In genomic region chr6:31558318-31558625, GRCh38 we compare ENCODE assay signal across 12 cellular contexts. TPM values are rescaled to one million over a fixed set of nuclear protein-coding genes. Genes with fewer than 3 reads are reported as not detected.
DNase-seq lines count a peak whose midpoint lies in the region; ATAC-seq and TF ChIP-seq lines count a peak whose summit lies in the region.
"Had no signal": no experiment of that assay in that cellular context is flagged by ENCODE, and none has a peak within 500 bp of the region (broad histone marks: within the 10 kb centered on the region; RNA-seq: fewer than 3 reads in every experiment).

No MANE protein-coding gene starts in this region.

- CTCF ChIA-PET in mammary epithelial cell (lab: Charles Lee; ENCODE audit: low non-redundant PET), result no interaction called here

- H3K9ac ChIP-seq in mammary epithelial cell (ENCODE audit: insufficient read depth, low read length), result no peak overlapping the region

- H3K4me3 ChIP-seq in right cardiac atrium (ENCODE audit: low read length) (no peak overlapping the region), mesodermal cell (ENCODE audit: extremely low read depth, insufficient read depth, low read length, poor library complexity, severe bottlenecking) (no peak overlapping the region), uterus (no peak overlapping the region), mammary epithelial cell (replicated peaks in 1 of 3; ENCODE audit: insufficient read depth in 1 of 3, low read depth in 2 of 3, low read length in 3 of 3) (no peak overlapping the region), foreskin fibroblast (ENCODE audit: low read depth in 1 of 2, low read length in 2 of 2) (no peak overlapping the region)
- H3K4me3 ChIP-seq: gastrocnemius medialis, lung had no signal

- peak overlapping the region; percentile 80 for H3K4me3 Mint-ChIP-seq in activated naive CD8-positive, alpha-beta T cell

- peaks cover 78% of the 10 kb centered on the region for H3K4me1 Mint-ChIP-seq in activated naive CD8-positive, alpha-beta T cell (ENCODE audit: low read depth)

- H3K4me1 ChIP-seq in right cardiac atrium (ENCODE audit: control insufficient read depth, insufficient read depth, low read length) (peaks cover 18% of the 10 kb centered on the region), mesodermal cell (ENCODE audit: control insufficient read depth, insufficient read depth, low read length, poor library complexity, severe bottlenecking) (peaks cover 35% of the 10 kb centered on the region), uterus (no peaks in the 10 kb centered on the region), mammary epithelial cell (ENCODE audit: insufficient read depth, low read length) (peaks cover 18% of the 10 kb centered on the region)

- WGBS in right cardiac atrium, result 78% methylated on average over 8 of the region's 8 CpGs
- 91 to 95% methylated on average over 7 to 8 of the region's 8 CpGs for WGBS in mesodermal cell (ENCODE audit: insufficient coverage in 2 of 2), 2 experiments
- WGBS in mammary epithelial cell (ENCODE audit: low coverage, missing lambda C conversion rate), result no CpG with 5 or more reads among the region's 8 CpGs

- H3K36me3 Mint-ChIP-seq in activated naive CD8-positive, alpha-beta T cell, result peaks cover 16% of the 10 kb centered on the region

- H2AFZ ChIP-seq in mammary epithelial cell (ENCODE audit: low read depth, low read length), result no peak overlapping the region

- no peak overlapping the region for H3K4me2 ChIP-seq in mammary epithelial cell (ENCODE audit: insufficient read depth, low read depth, low read length)

- BruUV-seq in mammary epithelial cell (replicated peaks; lab: Mats Ljungman, UMichigan), result no TSS peak

- no peaks in the 10 kb centered on the region for H4K20me1 ChIP-seq in mammary epithelial cell (ENCODE audit: insufficient read depth, low read length)

- dilution Hi-C loops in mammary epithelial cell (cut with HindIII; ENCODE audit: low sequenced_read_pairs), result no loop called here

- intact Hi-C loops in right cardiac atrium (cut with DNase I) (no loop called here), left ventricle myocardium superior (cut with micrococcal nuclease) (no loop called here), uterus (cut with DNase I; ENCODE audit: low total_unique reads) (no loop called here), mammary epithelial cell (cut with micrococcal nuclease) (no loop called here)

- H3K79me2 ChIP-seq in mammary epithelial cell (ENCODE audit: insufficient read depth, low read length), result peaks cover 12% of the 10 kb centered on the region

- DNase-seq in right cardiac atrium, result no peak
- no peak for DNase-seq in left ventricle myocardium superior
- DNase-seq in uterus, result no peak
- no peak for DNase-seq in mammary epithelial cell
- DNase-seq in DMS 273 (lab: John Stamatoyannopoulos, UW; ENCODE audit: unreplicated experiment), result no peak
- DNase-seq in foreskin fibroblast, result no peak
- DNase-seq: gastrocnemius medialis had no signal

- ATAC-seq in right cardiac atrium (peak in 1 of 2 donors; percentile 19), left ventricle myocardium superior (no peak)

- peak overlapping the region; percentile 55 for H3K27ac ChIP-seq in right cardiac atrium (ENCODE audit: low read length)
- H3K27ac ChIP-seq in mesodermal cell (ENCODE audit: low read depth, low read length, severe bottlenecking), result peak overlapping the region; percentile 36
- peak overlapping the region; percentile 51 to 55 for H3K27ac ChIP-seq in uterus
- no peak overlapping the region for H3K27ac ChIP-seq in mammary epithelial cell (ENCODE audit: insufficient read depth, low read depth, low read length)

- in situ Hi-C loops in mammary epithelial cell (cut with MboI; ENCODE audit: low sequenced_read_pairs in 2 of 2), result no loop called here

- no peak for TF ChIP-seq POLR2A in uterus (IDR thresholded peaks at IDR 0.05)

- H3K9me3 ChIP-seq in right cardiac atrium (ENCODE audit: control insufficient read depth, low read length), result no peaks in the 10 kb centered on the region
- H3K9me3 ChIP-seq in mesodermal cell (ENCODE audit: control insufficient read depth, low read length), result no peaks in the 10 kb centered on the region
- no peaks in the 10 kb centered on the region for H3K9me3 ChIP-seq in uterus
- no peaks in the 10 kb centered on the region for H3K9me3 ChIP-seq in mammary epithelial cell (replicated peaks; ENCODE audit: insufficient read depth, low read length)
- H3K9me3 ChIP-seq: gastrocnemius medialis had no signal

- H3K27me3 ChIP-seq in right cardiac atrium (ENCODE audit: control insufficient read depth, insufficient read depth), result no peaks in the 10 kb centered on the region
- no peaks in the 10 kb centered on the region for H3K27me3 ChIP-seq in uterus
- no peaks in the 10 kb centered on the region for H3K27me3 ChIP-seq in mammary epithelial cell (ENCODE audit: insufficient read depth, low read length)
- H3K27me3 ChIP-seq: gastrocnemius medialis had no signal

- no peaks in the 10 kb centered on the region for H3K27me3 Mint-ChIP-seq in activated naive CD8-positive, alpha-beta T cell

- H3K36me3 ChIP-seq in mesodermal cell (ENCODE audit: control insufficient read depth, insufficient read depth, low read length), result peaks cover 42% of the 10 kb centered on the region
- no peaks in the 10 kb centered on the region for H3K36me3 ChIP-seq in uterus
- peaks cover 10% of the 10 kb centered on the region for H3K36me3 ChIP-seq in mammary epithelial cell (ENCODE audit: insufficient read depth, low read length)

- H3K27ac Mint-ChIP-seq in activated naive CD8-positive, alpha-beta T cell, result peak overlapping the region; percentile 97

- no peak for TF ChIP-seq CTCF in uterus (IDR thresholded peaks at IDR 0.05)
- TF ChIP-seq CTCF in mammary epithelial cell (conservative IDR thresholded peaks at IDR 0.05 in 1 of 2, IDR thresholded peaks at IDR 0.05 in 1 of 2; ENCODE audit: extremely low read depth in 1 of 2, insufficient read depth in 1 of 2, low read depth in 1 of 2, low read length in 2 of 2), result no peak
- no peak for TF ChIP-seq CTCF in foreskin fibroblast (IDR thresholded peaks at IDR 0.05; ENCODE audit: low read depth, low read length)

- no peaks in the 10 kb centered on the region for H3K9me3 Mint-ChIP-seq in activated naive CD8-positive, alpha-beta T cell (ENCODE audit: low read depth)

RNA-seq across cellular contexts. Expression of gene NFKBIL1, which starts 10.9 kb away (rescaled TPM):
- total RNA-seq in right cardiac atrium (10 to 100 TPM; 12.2 to 19.3 (median 14.6) TPM), left ventricle myocardium superior (12.7 TPM), uterus (10 to 100 TPM; 19.7 to 38.5 (median 20.8) TPM), mammary epithelial cell (10 to 100 TPM; 22.0 to 24.2 TPM)
- polyA plus RNA-seq in right cardiac atrium (16.7 TPM), mammary epithelial cell (7.7 TPM)
- polyA plus RNA-seq in mesodermal cell (2013, experiment 1 of 2), result 23.5 TPM
- polyA plus RNA-seq in mesodermal cell (2013, experiment 2 of 2), result 22.6 TPM
- 2.4 TPM for polyA minus RNA-seq in mammary epithelial cell

RNA-seq across cellular contexts. Expression of gene ATP6V1G2, which starts 11.9 kb away (rescaled TPM):
- total RNA-seq in right cardiac atrium (1 to 10 TPM; 1.7 to 3.8 (median 2.6) TPM), left ventricle myocardium superior (2.1 TPM), uterus (1 to 10 TPM in 2 of 4 donors, not detected in 2; 1.2 to 1.6 TPM), mammary epithelial cell (1 to 10 TPM in 1 of 2 donors, under 1 TPM in 1; 0.80 to 1.5 TPM)
- polyA plus RNA-seq in right cardiac atrium (2.8 TPM), mammary epithelial cell (1.1 TPM)
- 5.5 TPM for polyA plus RNA-seq in mesodermal cell (2013, experiment 1 of 2)
- polyA plus RNA-seq in mesodermal cell (2013, experiment 2 of 2), result 5.0 TPM
- polyA minus RNA-seq in mammary epithelial cell, result not detected

RNA-seq across cellular contexts. Expression of gene LTA, which starts 13.8 kb away (rescaled TPM):
- total RNA-seq in right cardiac atrium (not detected), left ventricle myocardium superior (not detected), uterus (under 1 TPM in 1 of 4 donors, not detected in 3; 0.30 TPM), mammary epithelial cell (not detected)
- polyA plus RNA-seq in right cardiac atrium (0.07 TPM), mammary epithelial cell (not detected)
- polyA plus RNA-seq in mesodermal cell (2013, experiment 1 of 2), result 0.22 TPM
- not detected for polyA plus RNA-seq in mesodermal cell (2013, experiment 2 of 2)
- not detected for polyA minus RNA-seq in mammary epithelial cell
- total RNA-seq: gastrocnemius medialis, H7, urinary bladder had no signal

RNA-seq across cellular contexts. Expression of gene DDX39B, which starts 16.5 kb away (rescaled TPM):
- 100 to 1,000 TPM; 196 to 235 (median 212) TPM for total RNA-seq in right cardiac atrium
- 145 TPM for polyA plus RNA-seq in right cardiac atrium
- 176 TPM for total RNA-seq in left ventricle myocardium superior
- polyA plus RNA-seq in mesodermal cell (2013, experiment 1 of 2), result 487 TPM
- 446 TPM for polyA plus RNA-seq in mesodermal cell (2013, experiment 2 of 2)
- 100 to 1,000 TPM; 119 to 429 (median 282) TPM for total RNA-seq in uterus
- total RNA-seq in mammary epithelial cell, result 100 to 1,000 TPM; 263 to 409 TPM
- polyA plus RNA-seq in mammary epithelial cell, result 675 TPM
- polyA minus RNA-seq in mammary epithelial cell, result 934 TPM

RNA-seq across cellular contexts. Expression of gene TNF, which starts 17.1 kb away (rescaled TPM):
- total RNA-seq in right cardiac atrium, result under 1 TPM; 0.42 to 0.71 (median 0.53) TPM
- 0.23 TPM for polyA plus RNA-seq in right cardiac atrium
- 0.35 TPM for total RNA-seq in left ventricle myocardium superior
- 0.18 TPM for polyA plus RNA-seq in mesodermal cell (2013, experiment 1 of 2)
- not detected for polyA plus RNA-seq in mesodermal cell (2013, experiment 2 of 2)
- total RNA-seq in uterus, result 1 to 10 TPM in 1 of 4 donors, not detected in 3; 1.3 TPM
- under 1 TPM in 1 of 2 donors, not detected in 1; 0.59 TPM for total RNA-seq in mammary epithelial cell
- 0.08 TPM for polyA plus RNA-seq in mammary epithelial cell
- polyA minus RNA-seq in mammary epithelial cell, result not detected
- total RNA-seq: H7, urinary bladder had no signal
